26 cellular contexts compared by ENCODE assay signal in the genomic region with DNA sequence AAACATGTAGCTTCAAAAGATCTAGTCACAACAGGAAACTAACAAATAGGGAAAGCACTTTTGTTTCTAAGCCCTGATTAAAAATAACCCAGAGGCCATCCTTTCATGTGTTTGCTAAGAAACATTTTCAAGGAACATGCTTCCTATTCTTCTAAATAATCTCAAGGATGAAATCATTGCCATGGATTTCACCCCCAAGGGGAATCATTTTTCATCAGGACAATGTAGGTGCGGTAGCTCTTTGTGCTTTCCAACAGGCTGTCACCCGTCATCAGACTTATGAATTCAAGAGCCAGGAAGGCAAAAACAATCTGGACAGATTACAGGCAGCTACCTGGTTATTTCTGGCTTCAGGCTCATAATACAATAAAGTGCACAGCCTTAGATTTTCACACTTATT. TPM values are rescaled to one million over a fixed set of nuclear protein-coding genes. Genes with fewer than 3 reads are reported as not detected.
"Had no signal": no experiment of that assay in that cellular context is flagged by ENCODE, and none has a peak within 500 bp of the region (broad histone marks: within the 10 kb centered on the region; RNA-seq: fewer than 3 reads in every experiment).

No MANE protein-coding gene starts in this region.

- ATAC-seq: activated CD4-positive, alpha-beta T cell treated with anti-CD3 and anti-CD28 coated beads for 36 hours; activated T-helper 17 cell treated with anti-CD3 and anti-CD28 coated beads, Interleukin-2, amount 50 U/mL, for 72 hours; Right ventricle myocardium inferior had no signal

- H3K27ac ChIP-seq: SK-N-MC, WERI-Rb-1 had no signal

- DNase-seq: activated CD4-positive, alpha-beta memory T cell treated with anti-CD3 and anti-CD28 coated beads, Interleukin-2, amount 10 ng/mL, durations not matched to agents 7 days and 5 days; activated CD4-positive, alpha-beta T cell treated with anti-CD3 and anti-CD28 coated beads for 36 hours; activated CD4-positive, alpha-beta T cell treated with anti-CD3 and anti-CD28 coated beads, Interleukin-2, amount 50 U/mL, for 1 hour; activated gamma-delta T cell; activated naive CD4-positive, alpha-beta T cell treated with anti-CD3 and anti-CD28 coated beads for 36 hours; activated T-cell treated with anti-CD3 and anti-CD28 coated beads for 4 hours; activated T-cell treated with anti-CD3 and anti-CD28 coated beads, Interleukin-2, amount 50 U/mL, for 48 hours; amygdala; KG1; NCI-H1092; NCI-H1417; NCI-H2029; NCI-H2107; NCI-H446 treated with DMSO at 0.1 percent for 48 hours; NCI-H524 treated with DMSO at 0.1 percent for 48 hours; NCI-H748 treated with DMSO at 0.1 percent for 48 hours; T-helper 1 cell; WERI-Rb-1 had no signal

- H3K36me3 Mint-ChIP-seq: activated naive CD8-positive, alpha-beta T cell had no signal

- H3K9me3 Mint-ChIP-seq: activated CD4-positive, alpha-beta memory T cell treated with anti-CD3 and anti-CD28 coated beads, Interleukin-2, amount 10 ng/mL, durations not matched to agents 7 days and 5 days; activated naive CD4-positive, alpha-beta T cell treated with anti-CD3 and anti-CD28 coated beads for 36 hours; activated T-helper 17 cell treated with anti-CD3 and anti-CD28 coated beads, Interleukin-2, amount 50 U/mL, for 72 hours had no signal

- H3K4me1 Mint-ChIP-seq: activated CD4-positive, alpha-beta memory T cell treated with anti-CD3 and anti-CD28 coated beads, Interleukin-2, amount 10 ng/mL, durations not matched to agents 7 days and 5 days; activated T-helper 17 cell treated with anti-CD3 and anti-CD28 coated beads, Interleukin-2, amount 50 U/mL, for 72 hours had no signal

- H3K36me3 ChIP-seq: WERI-Rb-1 had no signal

- H3K27ac Mint-ChIP-seq: activated CD4-positive, alpha-beta memory T cell treated with anti-CD3 and anti-CD28 coated beads, Interleukin-2, amount 10 ng/mL, durations not matched to agents 7 days and 5 days; activated CD4-positive, alpha-beta T cell treated with anti-CD3 and anti-CD28 coated beads for 36 hours; activated naive CD4-positive, alpha-beta T cell treated with anti-CD3 and anti-CD28 coated beads for 36 hours; activated naive CD8-positive, alpha-beta T cell; activated T-helper 17 cell treated with anti-CD3 and anti-CD28 coated beads, Interleukin-2, amount 50 U/mL, for 72 hours had no signal

- H3K4me3 ChIP-seq: SK-N-MC had no signal

- H3K4me3 Mint-ChIP-seq: activated CD4-positive, alpha-beta memory T cell treated with anti-CD3 and anti-CD28 coated beads, Interleukin-2, amount 10 ng/mL, durations not matched to agents 7 days and 5 days; activated CD4-positive, alpha-beta T cell treated with anti-CD3 and anti-CD28 coated beads for 36 hours; activated naive CD4-positive, alpha-beta T cell treated with anti-CD3 and anti-CD28 coated beads for 36 hours; activated naive CD8-positive, alpha-beta T cell; activated T-helper 17 cell treated with anti-CD3 and anti-CD28 coated beads, Interleukin-2, amount 50 U/mL, for 72 hours had no signal

RNA-seq across cellular contexts. Expression of a gene that starts 20.0 kb away (rescaled TPM):
- total RNA-seq: activated CD4-positive, alpha-beta memory T cell treated with anti-CD3 and anti-CD28 coated beads, Interleukin-2, amount 10 ng/mL, durations not matched to agents 7 days and 5 days; activated CD4-positive, alpha-beta T cell treated with anti-CD3 and anti-CD28 coated beads for 36 hours; activated CD8-positive, alpha-beta memory T cell treated with anti-CD3 and anti-CD28 coated beads for 36 hours; activated naive CD4-positive, alpha-beta T cell treated with anti-CD3 and anti-CD28 coated beads for 36 hours; activated T-helper 17 cell treated with anti-CD3 and anti-CD28 coated beads, Interleukin-2, amount 50 U/mL, for 72 hours; LHCN-M2; OCI-LY7; T-helper 2 cell treated with Interferon-gamma antibody and Interleukin-4, amounts not matched to agents 100 ng/mL and 5 ng/mL, for 36 hours had no signal
